In the genomic region with DNA sequence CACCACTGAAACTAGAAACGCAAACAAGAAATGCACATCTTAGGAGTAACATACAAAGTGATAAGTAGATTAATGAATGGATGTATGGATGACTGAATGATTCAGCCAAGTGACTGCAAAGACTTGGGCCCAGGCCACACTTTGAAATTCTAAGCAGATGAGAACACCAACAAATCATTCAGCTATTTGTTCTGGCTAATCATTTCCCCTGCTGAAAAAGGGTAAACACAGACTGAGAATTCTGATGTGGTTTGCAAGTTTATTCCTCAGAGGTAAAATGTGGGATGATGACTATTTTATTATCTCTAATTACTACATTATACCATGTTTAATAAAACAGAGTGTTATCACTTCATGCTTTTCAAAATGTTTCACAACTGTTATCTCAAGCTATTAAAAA, we compare ENCODE assay signal across 18 cellular contexts.
DNase-seq lines count a peak whose midpoint lies in the region; ATAC-seq, FAIRE-seq and TF ChIP-seq lines count a peak whose summit lies in the region.
"Had no signal": no experiment of that assay in that cellular context is flagged by ENCODE, and none has a peak within 500 bp of the region (broad histone marks: within the 10 kb centered on the region; RNA-seq: fewer than 3 reads in every experiment).

No MANE protein-coding gene starts in this region.

- H3K4me3 Mint-ChIP-seq in astrocyte (ENCODE audit: unreplicated experiment) = no peak overlapping the region
- no peak overlapping the region for H3K4me3 Mint-ChIP-seq in nephron progenitor cell
- H3K4me3 Mint-ChIP-seq in activated CD8-positive, alpha-beta memory T cell treated with anti-CD3 and anti-CD28 coated beads, Interleukin-2, amount 10 ng/mL, durations not matched to agents 7 days and 5 days = no peak overlapping the region
- H3K4me3 Mint-ChIP-seq: CD8-positive, alpha-beta memory T cell had no signal

- no peak overlapping the region for H2AFZ ChIP-seq in astrocyte (ENCODE audit: low read depth, low read length)

- H3K27me3 ChIP-seq in astrocyte (ENCODE audit: insufficient read depth, low read length) = peaks cover 2% of the 10 kb centered on the region
- H3K27me3 ChIP-seq: BLaER1 treated with 17β-estradiol and CSF1 and Interleukin-3, amounts not matched to agents 10 nM and 100 nM had no signal

- H3K27ac Mint-ChIP-seq in astrocyte (ENCODE audit: unreplicated experiment) = no peak overlapping the region
- H3K27ac Mint-ChIP-seq in nephron progenitor cell = peak overlapping the region; percentile 44
- no peak overlapping the region for H3K27ac Mint-ChIP-seq in activated CD8-positive, alpha-beta memory T cell treated with anti-CD3 and anti-CD28 coated beads, Interleukin-2, amount 10 ng/mL, durations not matched to agents 7 days and 5 days
- H3K27ac Mint-ChIP-seq: CD8-positive, alpha-beta memory T cell had no signal

- H3K27ac ChIP-seq in astrocyte (ENCODE audit: low read depth, low read length) = peak overlapping the region; percentile 47
- H3K27ac ChIP-seq: BLaER1 treated with 17β-estradiol and CSF1 and Interleukin-3, amounts not matched to agents 10 nM and 100 nM had no signal

- H3K27me3 Mint-ChIP-seq in astrocyte (ENCODE audit: low read depth, unreplicated experiment) (no peaks in the 10 kb centered on the region), nephron progenitor cell (ENCODE audit: low read depth, poor library complexity) (peaks cover 4% of the 10 kb centered on the region)
- H3K27me3 Mint-ChIP-seq in activated CD8-positive, alpha-beta memory T cell treated with anti-CD3 and anti-CD28 coated beads, Interleukin-2, amount 10 ng/mL, durations not matched to agents 7 days and 5 days = no peaks in the 10 kb centered on the region
- H3K27me3 Mint-ChIP-seq: CD8-positive, alpha-beta memory T cell had no signal

- CTCF ChIA-PET in activated CD8-positive, alpha-beta memory T cell treated with anti-CD3 and anti-CD28 coated beads, Interleukin-2, amount 10 ng/mL, durations not matched to agents 7 days and 5 days (lab: Charles Lee) = no interaction called here

- H3K36me3 ChIP-seq in astrocyte (ENCODE audit: insufficient read depth, low read length) = no peaks in the 10 kb centered on the region
- H3K36me3 ChIP-seq: BLaER1 treated with 17β-estradiol and CSF1 and Interleukin-3, amounts not matched to agents 10 nM and 100 nM had no signal

- peaks cover 13% of the 10 kb centered on the region for H3K4me1 ChIP-seq in astrocyte (ENCODE audit: insufficient read depth, low read length)
- H3K4me1 ChIP-seq: BLaER1 treated with 17β-estradiol and CSF1 and Interleukin-3, amounts not matched to agents 10 nM and 100 nM had no signal

- ATAC-seq in activated CD8-positive, alpha-beta memory T cell treated with anti-CD3 and anti-CD28 coated beads, Interleukin-2, amount 10 ng/mL, durations not matched to agents 7 days and 5 days = no peak
- ATAC-seq: K562 had no signal

- H4K20me1 ChIP-seq in astrocyte (ENCODE audit: insufficient read depth, low read length) = no peaks in the 10 kb centered on the region
- H4K20me1 ChIP-seq: BLaER1 treated with 17β-estradiol and CSF1 and Interleukin-3, amounts not matched to agents 10 nM and 100 nM had no signal

- DNase-seq in Caki2 (ENCODE audit: low read depth) = peak; percentile 35
- DNase-seq in astrocyte (ENCODE audit: low read depth) = peak; percentile 91
- DNase-seq in glomerular visceral epithelial cell (ENCODE audit: extremely low spot score) = peak; percentile 58
- no peak for DNase-seq in nephron progenitor cell
- no peak for DNase-seq in amniotic stem cell (lab: John Stamatoyannopoulos, UW)
- no peak for DNase-seq in NK-92 treated with Interleukin-12 subunit alpha and Interleukin-12 subunit beta, amount 100 ng/mL, for 24 hours (lab: John Stamatoyannopoulos, UW)
- DNase-seq in activated CD8-positive, alpha-beta memory T cell treated with anti-CD3 and anti-CD28 coated beads, Interleukin-2, amount 10 ng/mL, durations not matched to agents 7 days and 5 days = no peak
- DNase-seq in SHP77 treated with DMSO at 0.1 percent for 48 hours (lab: John Stamatoyannopoulos, UW) = no peak
- DNase-seq: CD8-positive, alpha-beta memory T cell; DMS79 treated with DMSO at 0.1 percent for 48 hours; NCI-H1436; NCI-H2029 treated with DMSO at 0.1 percent for 48 hours; NCI-H510A; NCI-H82 had no signal

- no peak for FAIRE-seq in astrocyte (lab: Jason Lieb, UNC)
- FAIRE-seq: G401.6, GM18507, K562 had no signal

- peak overlapping the region; percentile 6 for H3K4me2 ChIP-seq in astrocyte (ENCODE audit: low read length)
- H3K4me2 ChIP-seq: BLaER1 treated with 17β-estradiol and CSF1 and Interleukin-3, amounts not matched to agents 10 nM and 100 nM had no signal

- TF ChIP-seq CTCF in astrocyte (IDR thresholded peaks at IDR 0.05; ENCODE audit: insufficient read depth, low read depth, low read length) (no peak), nephron progenitor cell (IDR thresholded peaks at IDR 0.05) (no peak)

- no peaks in the 10 kb centered on the region for H3K36me3 Mint-ChIP-seq in astrocyte (ENCODE audit: low read depth, unreplicated experiment)
- no peaks in the 10 kb centered on the region for H3K36me3 Mint-ChIP-seq in nephron progenitor cell (ENCODE audit: low read depth)
- H3K36me3 Mint-ChIP-seq in activated CD8-positive, alpha-beta memory T cell treated with anti-CD3 and anti-CD28 coated beads, Interleukin-2, amount 10 ng/mL, durations not matched to agents 7 days and 5 days = no peaks in the 10 kb centered on the region
- H3K36me3 Mint-ChIP-seq: CD8-positive, alpha-beta memory T cell had no signal

- H3K9ac ChIP-seq in astrocyte (ENCODE audit: low read length) = no peak overlapping the region
- H3K9ac ChIP-seq: BLaER1 treated with 17β-estradiol and CSF1 and Interleukin-3, amounts not matched to agents 10 nM and 100 nM had no signal

- peaks cover 14% of the 10 kb centered on the region for H3K4me1 Mint-ChIP-seq in astrocyte (ENCODE audit: low read depth, unreplicated experiment)
- H3K4me1 Mint-ChIP-seq in nephron progenitor cell = peaks cover 8% of the 10 kb centered on the region
- H3K4me1 Mint-ChIP-seq in activated CD8-positive, alpha-beta memory T cell treated with anti-CD3 and anti-CD28 coated beads, Interleukin-2, amount 10 ng/mL, durations not matched to agents 7 days and 5 days = no peaks in the 10 kb centered on the region
- H3K4me1 Mint-ChIP-seq: CD8-positive, alpha-beta memory T cell had no signal

- no peaks in the 10 kb centered on the region for H3K9me3 ChIP-seq in astrocyte (ENCODE audit: insufficient read depth, low read depth, low read length)

- H3K4me3 ChIP-seq in astrocyte (ENCODE audit: insufficient read depth, low read depth, low read length) = no peak overlapping the region
- H3K4me3 ChIP-seq: BLaER1 treated with 17β-estradiol and CSF1 and Interleukin-3, amounts not matched to agents 10 nM and 100 nM; K562 had no signal

- no peaks in the 10 kb centered on the region for H3K79me2 ChIP-seq in astrocyte (ENCODE audit: insufficient read depth, low read length)

- H3K9me3 Mint-ChIP-seq in astrocyte (ENCODE audit: unreplicated experiment) (peaks cover 2% of the 10 kb centered on the region), nephron progenitor cell (no peaks in the 10 kb centered on the region)
- H3K9me3 Mint-ChIP-seq in activated CD8-positive, alpha-beta memory T cell treated with anti-CD3 and anti-CD28 coated beads, Interleukin-2, amount 10 ng/mL, durations not matched to agents 7 days and 5 days (ENCODE audit: low read depth) = no peaks in the 10 kb centered on the region

- in situ Hi-C loops in Caki2 (cut with HindIII; ENCODE audit: low pct_unique_long_range_greater_than_20kb, low sequenced_read_pairs) = no loop called here

Comparison
In these comparisons a context has a peak if more than half of its experiments do, and no peak if none do; other contexts are left out.
1. DNase-seq: peak in Caki2 (single experiment), astrocyte (single experiment) and glomerular visceral epithelial cell (single experiment); none in nephron progenitor cell (single experiment), amniotic stem cell (single experiment), NK-92 treated with Interleukin-12 subunit alpha and Interleukin-12 subunit beta, amount 100 ng/mL, for 24 hours (single experiment), activated CD8-positive, alpha-beta memory T cell treated with anti-CD3 and anti-CD28 coated beads, Interleukin-2, amount 10 ng/mL, durations not matched to agents 7 days and 5 days (single experiment) and SHP77 treated with DMSO at 0.1 percent for 48 hours (single experiment).